31 cellular contexts compared by ENCODE assay signal in the genomic region with DNA sequence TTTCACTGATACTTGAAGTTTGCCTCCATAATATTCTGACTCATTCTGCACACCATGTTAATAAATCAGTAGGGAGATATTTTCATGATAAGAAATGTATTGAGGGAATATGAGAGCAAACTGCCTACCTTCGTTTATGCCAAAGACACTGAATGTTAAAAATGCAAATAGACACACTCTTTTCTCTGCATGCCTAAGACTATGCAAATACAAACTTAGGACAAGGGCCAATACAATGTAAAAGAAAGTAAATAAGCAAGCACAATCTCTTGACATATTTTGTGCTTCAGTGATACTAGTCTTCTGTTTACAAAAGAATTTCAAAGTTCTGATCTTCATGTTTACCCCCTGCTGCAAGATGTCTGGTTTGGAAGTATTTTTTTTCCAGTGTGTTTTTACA.
"Had no signal": no experiment of that assay in that cellular context is flagged by ENCODE, and none has a peak within 500 bp of the region (broad histone marks: within the 10 kb centered on the region; RNA-seq: fewer than 3 reads in every experiment).

No MANE protein-coding gene starts in this region.

- H3K27ac ChIP-seq: brain microvascular endothelial cell, esophagus muscularis mucosa, foreskin keratinocyte, gastrocnemius medialis, heart left ventricle had no signal

- H3K4me1 ChIP-seq: esophagus muscularis mucosa, foreskin keratinocyte, gastrocnemius medialis, heart left ventricle had no signal

- DNase-seq: activated CD4-positive, alpha-beta memory T cell treated with anti-CD3 and anti-CD28 coated beads, Interleukin-2, amount 10 ng/mL, durations not matched to agents 7 days and 5 days; activated CD4-positive, alpha-beta T cell treated with anti-CD3 and anti-CD28 coated beads for 1 hour; activated CD4-positive, alpha-beta T cell treated with anti-CD3 and anti-CD28 coated beads for 4 hours; activated CD4-positive, alpha-beta T cell treated with anti-CD3 and anti-CD28 coated beads, Interleukin-2, amount 10 ng/mL, durations not matched to agents 7 days and 5 days; activated CD4-positive, alpha-beta T cell treated with anti-CD3 and anti-CD28 coated beads, Interleukin-2, amount 50 U/mL, for 4 hours; activated CD8-positive, alpha-beta memory T cell treated with anti-CD3 and anti-CD28 coated beads, Interleukin-2, amount 50 U/mL, for 48 hours; activated gamma-delta T cell; activated naive CD4-positive, alpha-beta T cell; activated naive CD4-positive, alpha-beta T cell treated with anti-CD3 and anti-CD28 coated beads, Interleukin-2, amount 10 ng/mL, durations not matched to agents 7 days and 5 days; activated naive CD8-positive, alpha-beta T cell treated with anti-CD3 and anti-CD28 coated beads, Interleukin-2, amount 10 ng/mL, durations not matched to agents 7 days and 5 days; activated T-cell treated with anti-CD3 and anti-CD28 coated beads for 4 hours; activated T-cell treated with anti-CD3 and anti-CD28 coated beads, Interleukin-2, amount 50 U/mL, for 24 hours; activated T-cell treated with anti-CD3 and anti-CD28 coated beads, Interleukin-2, amount 50 U/mL, for 72 hours; amniotic stem cell; anterior cingulate cortex; brain microvascular endothelial cell; cortex of kidney; dermis blood vessel endothelial cell; effector CD4-positive, alpha-beta T cell; effector memory CD8-positive, alpha-beta T cell; erythroblast; foreskin keratinocyte; gastrocnemius medialis; glutamatergic neuron; heart left ventricle; hypothalamus had no signal

- H3K4me3 ChIP-seq: esophagus muscularis mucosa, gastrocnemius medialis, heart left ventricle had no signal

- H3K9me3 ChIP-seq: esophagus muscularis mucosa, gastrocnemius medialis had no signal

- FAIRE-seq: astrocyte, colon had no signal

- H3K36me3 ChIP-seq: brain microvascular endothelial cell, esophagus muscularis mucosa, gastrocnemius medialis, heart left ventricle had no signal

- H3K27me3 ChIP-seq: brain microvascular endothelial cell, esophagus muscularis mucosa, foreskin keratinocyte, gastrocnemius medialis, heart left ventricle had no signal

- ATAC-seq: activated naive CD4-positive, alpha-beta T cell treated with anti-CD3 and anti-CD28 coated beads, Interleukin-2, amount 50 U/mL, for 72 hours; activated T-cell treated with anti-CD3 and anti-CD28 coated beads, Interleukin-2, amount 50 U/mL, for 72 hours; effector memory CD8-positive, alpha-beta T cell; foreskin keratinocyte; gastrocnemius medialis; heart left ventricle; WTC11 had no signal
